Comparison of ENCODE assay signal across 9 cellular contexts in the genomic region with DNA sequence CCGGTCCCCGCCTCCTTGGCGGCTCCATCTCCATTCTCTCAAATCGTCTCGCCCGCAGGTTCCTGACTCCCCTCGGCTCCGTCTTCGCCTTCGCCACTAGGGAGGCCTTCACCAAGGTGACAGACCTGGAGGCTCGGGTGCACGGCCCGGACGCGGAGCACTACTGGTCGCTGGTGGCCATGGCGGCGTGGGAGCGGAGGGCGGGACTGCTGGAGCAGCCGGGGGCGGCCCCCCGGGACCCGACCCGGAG. TPM values are rescaled to one million over a fixed set of nuclear protein-coding genes. Genes with fewer than 3 reads are reported as not detected.
DNase-seq lines count a peak whose midpoint lies in the region; ATAC-seq, FAIRE-seq and TF ChIP-seq lines count a peak whose summit lies in the region.
"Had no signal": no experiment of that assay in that cellular context is flagged by ENCODE, and none has a peak within 500 bp of the region (broad histone marks: within the 10 kb centered on the region; RNA-seq: fewer than 3 reads in every experiment).

No MANE protein-coding gene starts in this region.

- H4K20me1 ChIP-seq in astrocyte (ENCODE audit: insufficient read depth, low read length): no peaks in the 10 kb centered on the region

- peak overlapping the region; percentile 78 for H3K9ac ChIP-seq in astrocyte (ENCODE audit: low read length)

- 0% methylated on average over 18 to 25 of the region's 25 CpGs for WGBS in aorta, 2 donors

- H3K4me2 ChIP-seq in astrocyte (ENCODE audit: low read length): peak overlapping the region; percentile 89

- H3K4me3 Mint-ChIP-seq in stimulated activated naive CD8-positive, alpha-beta T cell treated with anti-CD3 and anti-CD28 coated beads, Interleukin-15, Interleukin-2, amounts not matched to agents 100 ng/mL and 50 ng/mL, for 24 hours: peak overlapping the region; percentile 78
- peak overlapping the region; percentile 81 for H3K4me3 Mint-ChIP-seq in astrocyte (ENCODE audit: unreplicated experiment)

- intact Hi-C loops in lower lobe of right lung (cut with DNase I): loop anchor here (10.0 kb wide), 1 partner anchor 55 kb away; the partner anchor contains the start of genes CXCL16, MED11 and ZMYND15
- intact Hi-C loops in aorta (cut with DNase I): loop anchor here (2.0 to 10.0 kb wide), 3 partner anchors 55 to 99 kb away; partner anchors contain the start of genes MED11 (in 2 of the 2), CXCL16 (in 1 of the 2) and ZMYND15 (in 1 of the 2)

- H3K9me3 ChIP-seq in astrocyte (ENCODE audit: insufficient read depth, low read depth, low read length) (no peaks in the 10 kb centered on the region), lower lobe of right lung (no peaks in the 10 kb centered on the region), aorta (ENCODE audit: control insufficient read depth, low read length) (no peaks in the 10 kb centered on the region)

- peak overlapping the region; percentile 86 for H2AFZ ChIP-seq in astrocyte (ENCODE audit: low read depth, low read length)

- H3K4me3 ChIP-seq in astrocyte (ENCODE audit: insufficient read depth, low read depth, low read length) (peak overlapping the region; percentile 60), lower lobe of right lung (peak overlapping the region; percentile 76), aorta (ENCODE audit: low read length in 2 of 2) (peak overlapping the region; percentile 50 to 80)

- H3K4me1 ChIP-seq in astrocyte (ENCODE audit: insufficient read depth, low read length): peaks cover 23% of the 10 kb centered on the region
- peaks cover 33% of the 10 kb centered on the region for H3K4me1 ChIP-seq in lower lobe of right lung
- H3K4me1 ChIP-seq in aorta (ENCODE audit: control insufficient read depth in 1 of 2, insufficient read depth in 2 of 2, low read length in 2 of 2): no peaks in the 10 kb centered on the region

- no peak for TF ChIP-seq CTCF in astrocyte (IDR thresholded peaks at IDR 0.05; ENCODE audit: insufficient read depth, low read depth, low read length)
- no peak for TF ChIP-seq CTCF in lower lobe of right lung (IDR thresholded peaks at IDR 0.05)

- H3K27ac ChIP-seq in astrocyte (ENCODE audit: low read depth, low read length) (no peak overlapping the region), lower lobe of right lung (peak overlapping the region; percentile 96), aorta (ENCODE audit: low read depth in 1 of 2, low read length in 2 of 2) (peak overlapping the region in 1 of 2 donors; percentile 93)

- ATAC-seq in stimulated activated naive CD8-positive, alpha-beta T cell treated with anti-CD3 and anti-CD28 coated beads, Interleukin-15, Interleukin-2, amounts not matched to agents 100 U/mL and 50 U/mL, for 24 hours: no peak
- ATAC-seq in lower lobe of right lung: no peak
- ATAC-seq in aorta (ENCODE audit: low FRiP score): no peak

- peaks cover 40% of the 10 kb centered on the region for H3K27me3 Mint-ChIP-seq in stimulated activated naive CD8-positive, alpha-beta T cell treated with anti-CD3 and anti-CD28 coated beads, Interleukin-15, Interleukin-2, amounts not matched to agents 100 ng/mL and 50 ng/mL, for 24 hours
- peaks cover 5% of the 10 kb centered on the region for H3K27me3 Mint-ChIP-seq in astrocyte (ENCODE audit: low read depth, unreplicated experiment)

- no peaks in the 10 kb centered on the region for H3K9me3 Mint-ChIP-seq in stimulated activated naive CD8-positive, alpha-beta T cell treated with anti-CD3 and anti-CD28 coated beads, Interleukin-15, Interleukin-2, amounts not matched to agents 100 ng/mL and 50 ng/mL, for 24 hours
- peaks cover 2% of the 10 kb centered on the region for H3K9me3 Mint-ChIP-seq in astrocyte (ENCODE audit: unreplicated experiment)

- DNase-seq in stimulated activated naive CD8-positive, alpha-beta T cell treated with anti-CD3 and anti-CD28 coated beads, Interleukin-15, Interleukin-2, amounts not matched to agents 100 U/mL and 50 U/mL, for 24 hours: no peak
- DNase-seq in astrocyte (ENCODE audit: low read depth) (no peak), lower lobe of right lung (no peak), aorta (no peak), NAMALWA (ENCODE audit: low spot score) (no peak), cortex of kidney (lab: John Stamatoyannopoulos, UW) (no peak), glomerular visceral epithelial cell (ENCODE audit: extremely low spot score) (no peak)

- H3K27me3 ChIP-seq in astrocyte (ENCODE audit: insufficient read depth, low read length) (peaks cover 21% of the 10 kb centered on the region), lower lobe of right lung (ENCODE audit: low read depth) (peaks cover 16% of the 10 kb centered on the region), aorta (ENCODE audit: control insufficient read depth in 1 of 2, insufficient read depth in 2 of 2, low read length in 1 of 2) (no peaks in the 10 kb centered on the region)

- H3K36me3 ChIP-seq in astrocyte (ENCODE audit: insufficient read depth, low read length) (no peaks in the 10 kb centered on the region), lower lobe of right lung (no peaks in the 10 kb centered on the region), aorta (ENCODE audit: control insufficient read depth in 1 of 2, insufficient read depth in 2 of 2, low read length in 1 of 2) (no peaks in the 10 kb centered on the region)

- FAIRE-seq in astrocyte (lab: Jason Lieb, UNC): no peak

- no peaks in the 10 kb centered on the region for H3K79me2 ChIP-seq in astrocyte (ENCODE audit: insufficient read depth, low read length)

- no peak overlapping the region for H3K27ac Mint-ChIP-seq in stimulated activated naive CD8-positive, alpha-beta T cell treated with anti-CD3 and anti-CD28 coated beads, Interleukin-15, Interleukin-2, amounts not matched to agents 100 ng/mL and 50 ng/mL, for 24 hours
- no peak overlapping the region for H3K27ac Mint-ChIP-seq in astrocyte (ENCODE audit: unreplicated experiment)

- H3K4me1 Mint-ChIP-seq in stimulated activated naive CD8-positive, alpha-beta T cell treated with anti-CD3 and anti-CD28 coated beads, Interleukin-15, Interleukin-2, amounts not matched to agents 100 ng/mL and 50 ng/mL, for 24 hours (ENCODE audit: low read depth): peaks cover 32% of the 10 kb centered on the region
- H3K4me1 Mint-ChIP-seq in astrocyte (ENCODE audit: low read depth, unreplicated experiment): no peaks in the 10 kb centered on the region

- H3K36me3 Mint-ChIP-seq in stimulated activated naive CD8-positive, alpha-beta T cell treated with anti-CD3 and anti-CD28 coated beads, Interleukin-15, Interleukin-2, amounts not matched to agents 100 ng/mL and 50 ng/mL, for 24 hours (ENCODE audit: low read depth): no peaks in the 10 kb centered on the region
- H3K36me3 Mint-ChIP-seq in astrocyte (ENCODE audit: low read depth, unreplicated experiment): no peaks in the 10 kb centered on the region

RNA-seq across cellular contexts. Expression of gene GLTPD2, which starts 0.9 kb away (rescaled TPM):
- total RNA-seq in astrocyte (not detected in 2 replicates), lower lobe of right lung (not detected), aorta (not detected)
- polyA plus RNA-seq in aorta: 1 to 10 TPM in 1 of 2 donors, not detected in 1; 3.4 TPM
- total RNA-seq: myocyte had no signal

RNA-seq across cellular contexts. Expression of gene VMO1, which starts 3.5 kb away (rescaled TPM):
- total RNA-seq in astrocyte (0.75 TPM in 1 of 2 replicates, not detected in the other), lower lobe of right lung (9.9 TPM), aorta (10 to 100 TPM in 1 of 2 donors, 1 to 10 TPM in 1; 6.6 to 19.3 TPM)
- polyA plus RNA-seq in aorta: 10 to 100 TPM in 1 of 2 donors, 1 to 10 TPM in 1; 1.5 to 15.5 TPM
- total RNA-seq: myocyte had no signal

RNA-seq across cellular contexts. Expression of gene PSMB6, which starts 6.3 kb away (rescaled TPM):
- 154 and 161 TPM in 2 replicates for total RNA-seq in astrocyte
- total RNA-seq in lower lobe of right lung: 95.5 TPM
- total RNA-seq in aorta: 10 to 100 TPM; 78.3 to 91.8 TPM
- polyA plus RNA-seq in aorta: 100 to 1,000 TPM; 171 to 186 TPM

RNA-seq across cellular contexts. Expression of gene PLD2, which starts 17.3 kb away (rescaled TPM):
- total RNA-seq in astrocyte (21.4 and 29.3 TPM in 2 replicates), lower lobe of right lung (38.4 TPM), aorta (10 to 100 TPM; 25.3 to 65.0 TPM)
- polyA plus RNA-seq in aorta: 10 to 100 TPM in 1 of 2 donors, 1 to 10 TPM in 1; 8.8 to 32.9 TPM
